1 cellular context compared by ENCODE assay signal in genomic region chr14:89307409-89307808, GRCh38.
TF ChIP-seq lines count a peak whose summit lies in the region.

No MANE protein-coding gene starts in this region.

TF ChIP-seq in GM23338, 12 proteins besides CTCF, POLR2A, EP300 and RAD21 (continued from another document):
- TF ChIP-seq ZNF462 (CRISPR knock-in tag; IDR thresholded peaks at IDR 0.05) (no peak), CREB1 (CRISPR knock-in tag; IDR thresholded peaks at IDR 0.05; ENCODE audit: low read depth) (no peak), STAT1 (IDR thresholded peaks at IDR 0.05; ENCODE audit: unreplicated experiment) (no peak), EZH2 (IDR thresholded peaks at IDR 0.05; ENCODE audit: low read depth, unreplicated experiment) (no peak), ZNF331 (CRISPR knock-in tag; IDR thresholded peaks at IDR 0.05; ENCODE audit: low read depth) (no peak), JUNB (IDR thresholded peaks at IDR 0.05; ENCODE audit: unreplicated experiment) (no peak), NANOG (IDR thresholded peaks at IDR 0.05; ENCODE audit: borderline replicate concordance) (no peak)
TF ChIP-seq in GM23338: peak in this region for 0.
